Comparison of ENCODE assay signal across 16 cellular contexts in the genomic region with DNA sequence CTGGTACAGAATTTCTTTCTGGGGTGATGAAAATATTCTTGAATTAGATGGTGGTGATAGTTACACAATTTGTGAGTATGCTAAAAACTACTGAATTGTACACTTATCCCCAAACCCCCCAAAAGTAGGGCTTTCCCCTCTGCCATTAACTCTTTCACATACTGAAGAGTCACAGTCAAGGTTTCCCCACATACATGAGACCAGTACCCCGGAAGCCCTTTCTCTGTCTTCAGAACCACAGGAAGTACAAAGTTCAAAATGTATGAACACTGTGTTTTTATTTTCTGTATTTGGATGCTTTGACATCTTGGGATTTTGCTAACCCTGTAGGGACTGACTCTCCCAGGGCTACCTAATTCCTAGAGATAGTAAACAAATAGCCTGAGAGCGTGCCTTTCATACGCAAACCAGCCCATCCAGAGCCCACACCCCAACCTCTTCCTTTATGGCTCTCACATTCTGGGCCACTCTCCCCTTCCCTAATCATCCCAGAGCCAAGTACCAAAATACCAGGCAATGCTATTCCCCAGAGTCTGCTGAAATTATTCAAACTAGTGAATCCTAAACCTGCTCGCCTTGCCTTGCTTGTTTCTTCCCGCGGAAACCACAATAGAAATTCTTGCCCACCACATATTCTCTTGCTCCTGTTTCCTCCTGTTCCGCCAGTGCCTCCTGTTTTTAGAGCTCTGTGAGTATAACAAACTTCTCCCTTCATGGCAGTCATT.
DNase-seq lines count a peak whose midpoint lies in the region; ATAC-seq and TF ChIP-seq lines count a peak whose summit lies in the region.
"Had no signal": no experiment of that assay in that cellular context is flagged by ENCODE, and none has a peak within 500 bp of the region (broad histone marks: within the 10 kb centered on the region; RNA-seq: fewer than 3 reads in every experiment).

No MANE protein-coding gene starts in this region.

- peaks cover 24% of the 10 kb centered on the region for H3K4me1 ChIP-seq in CD8-positive, alpha-beta T cell (ENCODE audit: insufficient read depth, low read length)
- H3K4me1 ChIP-seq: left ventricle myocardium inferior, sigmoid colon, suprapubic skin had no signal

- H3K4me3 ChIP-seq in CD8-positive, alpha-beta T cell (ENCODE audit: low read depth, low read length) = no peak overlapping the region
- peak overlapping the region; percentile 32 for H3K4me3 ChIP-seq in Jurkat, Clone E6-1 (ENCODE audit: low read length)
- H3K4me3 ChIP-seq: dorsolateral prefrontal cortex, left ventricle myocardium inferior, sigmoid colon, SK-N-MC, suprapubic skin had no signal

- no peak for DNase-seq in CD8-positive, alpha-beta T cell
- DNase-seq in Jurkat, Clone E6-1 (ENCODE audit: low read depth, low spot score) = peak; percentile 79
- DNase-seq in activated T-cell treated with anti-CD3 and anti-CD28 coated beads, Interleukin-2, amount 50 U/mL, for 72 hours = no peak
- peak in 1 of 10 donors; percentile 3 for DNase-seq in naive thymus-derived CD8-positive, alpha-beta T cell
- DNase-seq in iPS-NIHi7 (ENCODE audit: extremely low spot score) = no peak
- DNase-seq: AML-193; dorsolateral prefrontal cortex; left ventricle myocardium inferior; NCI-H1092 treated with DMSO at 0.1 percent for 48 hours; NCI-H748 treated with DMSO at 0.1 percent for 48 hours; sigmoid colon; stimulated activated CD4-positive, alpha-beta T cell treated with anti-CD3 and anti-CD28 coated beads, Interleukin-2, amount 100 ng/mL, for 24 hours had no signal

- H3K36me3 ChIP-seq in CD8-positive, alpha-beta T cell (ENCODE audit: insufficient read depth, low read length) = no peaks in the 10 kb centered on the region
- H3K36me3 ChIP-seq: left ventricle myocardium inferior, sigmoid colon, suprapubic skin had no signal

- POLR2A ChIA-PET in CD8-positive, alpha-beta T cell (lab: Charles Lee) = no interaction called here
- POLR2A ChIA-PET in naive thymus-derived CD8-positive, alpha-beta T cell (lab: Charles Lee) = interaction anchor here (0.7 to 1.5 kb wide), 2 partner anchors 9 to 91 kb away, joined by 3 to 4 read pairs; no protein-coding TSS in a partner anchor

- peak overlapping the region; percentile 63 for H3K4me3 Mint-ChIP-seq in CD8-positive, alpha-beta T cell
- H3K4me3 Mint-ChIP-seq in activated T-cell treated with anti-CD3 and anti-CD28 coated beads, Interleukin-2, amount 50 U/mL, for 72 hours = peak overlapping the region; percentile 74
- peak overlapping the region; percentile 34 to 83 (median 76) for H3K4me3 Mint-ChIP-seq in naive thymus-derived CD8-positive, alpha-beta T cell

- H3K4me1 Mint-ChIP-seq in CD8-positive, alpha-beta T cell (ENCODE audit: low read depth) = peaks cover 43% of the 10 kb centered on the region
- peaks cover 40% of the 10 kb centered on the region for H3K4me1 Mint-ChIP-seq in activated T-cell treated with anti-CD3 and anti-CD28 coated beads, Interleukin-2, amount 50 U/mL, for 72 hours (ENCODE audit: low read depth)
- peaks cover 29 to 53% (median 50%) of the 10 kb centered on the region in 4 donors for H3K4me1 Mint-ChIP-seq in naive thymus-derived CD8-positive, alpha-beta T cell

- peak overlapping the region; percentile 78 for H3K27ac Mint-ChIP-seq in CD8-positive, alpha-beta T cell
- peak overlapping the region; percentile 89 for H3K27ac Mint-ChIP-seq in activated T-cell treated with anti-CD3 and anti-CD28 coated beads, Interleukin-2, amount 50 U/mL, for 72 hours
- peak overlapping the region; percentile 57 to 97 (median 82) for H3K27ac Mint-ChIP-seq in naive thymus-derived CD8-positive, alpha-beta T cell

- TF ChIP-seq CTCF in CD8-positive, alpha-beta T cell (IDR thresholded peaks at IDR 0.05) = no peak

- intact Hi-C loops in CD8-positive, alpha-beta T cell (cut with DNase I, micrococcal nuclease) = no loop called here

- H3K9me3 Mint-ChIP-seq in CD8-positive, alpha-beta T cell = peaks cover 3% of the 10 kb centered on the region
- H3K9me3 Mint-ChIP-seq in activated T-cell treated with anti-CD3 and anti-CD28 coated beads, Interleukin-2, amount 50 U/mL, for 72 hours = peaks cover 8 to 13% of the 10 kb centered on the region in 2 donors
- H3K9me3 Mint-ChIP-seq in naive thymus-derived CD8-positive, alpha-beta T cell = peaks cover 0 to 10% (median 0%) of the 10 kb centered on the region in 9 donors

- no peaks in the 10 kb centered on the region for H3K27me3 ChIP-seq in CD8-positive, alpha-beta T cell (ENCODE audit: insufficient read depth, low read length)
- H3K27me3 ChIP-seq: dorsolateral prefrontal cortex, sigmoid colon, suprapubic skin had no signal

- H3K9me3 ChIP-seq in CD8-positive, alpha-beta T cell (ENCODE audit: low read length) = no peaks in the 10 kb centered on the region
- H3K9me3 ChIP-seq: left ventricle myocardium inferior, sigmoid colon, suprapubic skin had no signal

- H3K27ac ChIP-seq in CD8-positive, alpha-beta T cell (ENCODE audit: low read depth, low read length) = no peak overlapping the region
- H3K27ac ChIP-seq: left ventricle myocardium inferior, sigmoid colon, SK-N-MC, suprapubic skin had no signal

- H3K36me3 Mint-ChIP-seq in CD8-positive, alpha-beta T cell = no peaks in the 10 kb centered on the region
- H3K36me3 Mint-ChIP-seq in activated T-cell treated with anti-CD3 and anti-CD28 coated beads, Interleukin-2, amount 50 U/mL, for 72 hours (ENCODE audit: insufficient read depth in 2 of 2) = peaks cover 9 to 16% of the 10 kb centered on the region in 2 donors
- peaks cover 0 to 4% (median 0%) of the 10 kb centered on the region in 3 donors for H3K36me3 Mint-ChIP-seq in naive thymus-derived CD8-positive, alpha-beta T cell

- CTCF ChIA-PET in CD8-positive, alpha-beta T cell (lab: Charles Lee) = no interaction called here

- no peaks in the 10 kb centered on the region for H3K27me3 Mint-ChIP-seq in CD8-positive, alpha-beta T cell (ENCODE audit: low read depth)
- no peaks in the 10 kb centered on the region for H3K27me3 Mint-ChIP-seq in activated T-cell treated with anti-CD3 and anti-CD28 coated beads, Interleukin-2, amount 50 U/mL, for 72 hours (ENCODE audit: low read depth)
- no peaks in the 10 kb centered on the region for H3K27me3 Mint-ChIP-seq in naive thymus-derived CD8-positive, alpha-beta T cell

- ATAC-seq in CD8-positive, alpha-beta T cell = no peak
- ATAC-seq in activated T-cell treated with anti-CD3 and anti-CD28 coated beads, Interleukin-2, amount 50 U/mL, for 72 hours (replicated peaks in 1 of 2) = peak; percentile 55 to 60
- ATAC-seq in naive thymus-derived CD8-positive, alpha-beta T cell = peak; percentile 56 to 61
- ATAC-seq in HG03025 (IDR thresholded peaks at IDR 0.05; ENCODE audit: low FRiP score, unreplicated experiment) (no peak), GM18907 (IDR thresholded peaks at IDR 0.05; ENCODE audit: unreplicated experiment) (no peak)

Comparison
In these comparisons a context has a peak if more than half of its experiments do, and no peak if none do; other contexts are left out.
1. ATAC-seq: peak in activated T-cell treated with anti-CD3 and anti-CD28 coated beads, Interleukin-2, amount 50 U/mL, for 72 hours (2 of 2) and naive thymus-derived CD8-positive, alpha-beta T cell (2 of 2); none in CD8-positive, alpha-beta T cell (single experiment), HG03025 (single experiment) and GM18907 (single experiment).
2. Peak in every context shown above with its lines, with median percentiles within 50 percentile points of each other: H3K27ac Mint-ChIP-seq and H3K4me3 Mint-ChIP-seq.